15 cellular contexts compared by ENCODE assay signal in genomic region chr11:93922830-93923229, GRCh38.
DNase-seq lines count a peak whose midpoint lies in the region; ATAC-seq, FAIRE-seq and TF ChIP-seq lines count a peak whose summit lies in the region.
"Had no signal": no experiment of that assay in that cellular context is flagged by ENCODE, and none has a peak within 500 bp of the region (broad histone marks: within the 10 kb centered on the region; RNA-seq: fewer than 3 reads in every experiment).

No MANE protein-coding gene starts in this region.

- in situ Hi-C loops in HepG2 (cut with HindIII; ENCODE audit: extremely low pct_ligation_motif_present, low pct_unique_long_range_greater_than_20kb) (no loop called here), gastrocnemius medialis (cut with MboI; ENCODE audit: low sequenced_read_pairs in 4 of 4) (no loop called here)

- CTCF ChIA-PET in HepG2 (lab: Yijun Ruan, JAX; ENCODE audit: low intra/inter-chr PET ratio, low total read pairs), result no interaction called here
- CTCF ChIA-PET in A673 (lab: Charles Lee), result no interaction called here

- H3K9me3 ChIP-seq in HepG2 (ENCODE audit: low read length) (no peaks in the 10 kb centered on the region), right lobe of liver (no peaks in the 10 kb centered on the region), A673 (ENCODE audit: low read depth, low read length, poor library complexity, severe bottlenecking) (no peaks in the 10 kb centered on the region), gastrocnemius medialis (no peaks in the 10 kb centered on the region)
- H3K9me3 ChIP-seq: BE2C had no signal

- peak overlapping the region; percentile 36 for H3K4me2 ChIP-seq in HepG2 (ENCODE audit: low read depth, low read length)

- H3K36me3 ChIP-seq in HepG2 (replicated peaks in 1 of 2; ENCODE audit: control insufficient read depth in 1 of 2, insufficient read depth in 2 of 2, low read length in 2 of 2) (no peaks in the 10 kb centered on the region), right lobe of liver (no peaks in the 10 kb centered on the region), A673 (ENCODE audit: insufficient read depth, low read length, poor library complexity, severe bottlenecking) (no peaks in the 10 kb centered on the region), gastrocnemius medialis (no peaks in the 10 kb centered on the region)
- H3K36me3 ChIP-seq: BE2C had no signal

- H2AFZ ChIP-seq in HepG2 (ENCODE audit: low read length), result no peak overlapping the region

- intact Hi-C loops in HepG2 (cut with micrococcal nuclease; ENCODE audit: unreplicated experiment) (loop anchor here (5.0 to 10.0 kb wide), 4 partner anchors 202 to 682 kb away; partner anchors contain the start of genes ANKRD49, MRE11 and PANX1), right lobe of liver (cut with DNase I) (no loop called here), left colon (cut with DNase I, micrococcal nuclease) (no loop called here), A673 (cut with micrococcal nuclease; ENCODE audit: unreplicated experiment) (loop anchor here (5.0 kb wide), 2 partner anchors 184 to 494 kb away; no protein-coding TSS in a partner anchor), gastrocnemius medialis (cut with DNase I; ENCODE audit: low total_unique reads) (no loop called here)

- TF ChIP-seq CTCF in HepG2 (CRISPR knock-in tag; IDR thresholded peaks at IDR 0.05) (no peak), right lobe of liver (IDR thresholded peaks at IDR 0.05) (no peak), foreskin keratinocyte (conservative IDR thresholded peaks at IDR 0.05) (no peak), A673 (conservative IDR thresholded peaks at IDR 0.05; ENCODE audit: low read depth, low read length) (no peak), gastrocnemius medialis (IDR thresholded peaks at IDR 0.05 in 4 of 5, conservative IDR thresholded peaks at IDR 0.05 in 1 of 5) (no peak)

- TF ChIP-seq RAD21 in HepG2 (CRISPR knock-in tag; IDR thresholded peaks at IDR 0.05), result no peak

- 0% methylated on average over 4 of the region's 4 CpGs for WGBS in HepG2 (ENCODE audit: low lambda C conversion rate)
- 36% methylated on average over 4 of the region's 4 CpGs for WGBS in right lobe of liver (ENCODE audit: insufficient coverage, low coverage, low lambda C conversion rate, missing lambda C conversion rate)

- H3K27me3 ChIP-seq in HepG2 (ENCODE audit: control insufficient read depth in 1 of 2, insufficient read depth in 2 of 2, low read length in 2 of 2) (no peaks in the 10 kb centered on the region), right lobe of liver (no peaks in the 10 kb centered on the region), foreskin keratinocyte (no peaks in the 10 kb centered on the region), A673 (replicated peaks; ENCODE audit: insufficient read depth, low read depth, low read length, poor library complexity) (peaks cover 22% of the 10 kb centered on the region), gastrocnemius medialis (no peaks in the 10 kb centered on the region)
- H3K27me3 ChIP-seq: BE2C had no signal

- H3K4me3 ChIP-seq in HepG2 (replicated peaks in 1 of 3; ENCODE audit: insufficient read depth in 1 of 3, low read depth in 2 of 3, low read length in 3 of 3) (no peak overlapping the region), right lobe of liver (no peak overlapping the region), A673 (ENCODE audit: low read depth, low read length, poor library complexity, severe bottlenecking) (no peak overlapping the region), gastrocnemius medialis (no peak overlapping the region)

- H4K20me1 ChIP-seq in HepG2 (ENCODE audit: insufficient read depth, low read length), result no peaks in the 10 kb centered on the region

- H3K9ac ChIP-seq in HepG2 (ENCODE audit: insufficient read depth, low read depth, low read length), result no peak overlapping the region

- TF ChIP-seq EP300 in HepG2 (IDR thresholded peaks at IDR 0.05; ENCODE audit: low read depth in 2 of 2, low read length in 2 of 2) (0 out of 4 replicates have a peak, but pooled peaks of 1 of the 2 experiments have one; percentile 5), HepG2 (CRISPR knock-in tag; IDR thresholded peaks at IDR 0.05; ENCODE audit: borderline replicate concordance) (0 out of 2 replicates have a peak, but pooled peaks have one; percentile 23)

- H3K27ac ChIP-seq in HepG2 (ENCODE audit: extremely low read length, insufficient read depth, low read length) (no peak overlapping the region), right lobe of liver (no peak overlapping the region), foreskin keratinocyte (peak overlapping the region; percentile 24), A673 (ENCODE audit: low read depth, low read length, poor library complexity, severe bottlenecking) (no peak overlapping the region), gastrocnemius medialis (no peak overlapping the region)
- H3K27ac ChIP-seq: C4-2B had no signal

- BruUV-seq in HepG2 (replicated peaks; lab: Mats Ljungman, UMichigan) (no TSS peak), A673 (replicated peaks; lab: Mats Ljungman, UMichigan) (no TSS peak)

- POLR2A ChIA-PET in HepG2 (lab: Yijun Ruan, JAX), result no interaction called here
- POLR2A ChIA-PET in A673 (lab: Charles Lee; ENCODE audit: low non-redundant PET), result no interaction called here

- DNase-seq in HepG2 (ENCODE audit: low spot score) (peak; percentile 76), right lobe of liver (no peak), foreskin keratinocyte (no peak), left colon (no peak), A673 (ENCODE audit: low spot score) (no peak), gastrocnemius medialis (no peak)
- DNase-seq: BE2C; CD4-positive, alpha-beta memory T cell; DMS79 had no signal

- H3K4me1 ChIP-seq in HepG2 (ENCODE audit: insufficient read depth, low read length) (peaks cover 19% of the 10 kb centered on the region), right lobe of liver (no peaks in the 10 kb centered on the region), foreskin keratinocyte (peaks cover 4% of the 10 kb centered on the region), A673 (ENCODE audit: insufficient read depth, low read length, poor library complexity, severe bottlenecking) (no peaks in the 10 kb centered on the region), gastrocnemius medialis (no peaks in the 10 kb centered on the region)
- H3K4me1 ChIP-seq: BE2C had no signal

- H3K79me2 ChIP-seq in HepG2 (ENCODE audit: insufficient read depth, low read length), result no peaks in the 10 kb centered on the region

- FAIRE-seq in HepG2 (lab: Jason Lieb, UNC), result peak; percentile 81
- FAIRE-seq: GM12891, GM19239, H54 had no signal

- TF ChIP-seq POLR2A in HepG2 (IDR thresholded peaks at IDR 0.05; ENCODE audit: insufficient read depth in 1 of 2, low read depth in 2 of 2, low read length in 2 of 2), result no peak
- TF ChIP-seq POLR2A in right lobe of liver (IDR thresholded peaks at IDR 0.05), result no peak
- TF ChIP-seq POLR2A in gastrocnemius medialis (IDR thresholded peaks at IDR 0.05), result no peak

- ATAC-seq in HepG2 (peak; percentile 98), right lobe of liver (no peak), foreskin keratinocyte (no peak), left colon (peak; percentile 25), GM19023 (IDR thresholded peaks at IDR 0.05; ENCODE audit: unreplicated experiment) (no peak), gastrocnemius medialis (no peak)
- ATAC-seq: HCT116 had no signal

TF ChIP-seq in HepG2, 621 proteins besides CTCF, POLR2A, EP300 and RAD21 (continues in another document):
- TF ChIP-seq, protein P1, sequence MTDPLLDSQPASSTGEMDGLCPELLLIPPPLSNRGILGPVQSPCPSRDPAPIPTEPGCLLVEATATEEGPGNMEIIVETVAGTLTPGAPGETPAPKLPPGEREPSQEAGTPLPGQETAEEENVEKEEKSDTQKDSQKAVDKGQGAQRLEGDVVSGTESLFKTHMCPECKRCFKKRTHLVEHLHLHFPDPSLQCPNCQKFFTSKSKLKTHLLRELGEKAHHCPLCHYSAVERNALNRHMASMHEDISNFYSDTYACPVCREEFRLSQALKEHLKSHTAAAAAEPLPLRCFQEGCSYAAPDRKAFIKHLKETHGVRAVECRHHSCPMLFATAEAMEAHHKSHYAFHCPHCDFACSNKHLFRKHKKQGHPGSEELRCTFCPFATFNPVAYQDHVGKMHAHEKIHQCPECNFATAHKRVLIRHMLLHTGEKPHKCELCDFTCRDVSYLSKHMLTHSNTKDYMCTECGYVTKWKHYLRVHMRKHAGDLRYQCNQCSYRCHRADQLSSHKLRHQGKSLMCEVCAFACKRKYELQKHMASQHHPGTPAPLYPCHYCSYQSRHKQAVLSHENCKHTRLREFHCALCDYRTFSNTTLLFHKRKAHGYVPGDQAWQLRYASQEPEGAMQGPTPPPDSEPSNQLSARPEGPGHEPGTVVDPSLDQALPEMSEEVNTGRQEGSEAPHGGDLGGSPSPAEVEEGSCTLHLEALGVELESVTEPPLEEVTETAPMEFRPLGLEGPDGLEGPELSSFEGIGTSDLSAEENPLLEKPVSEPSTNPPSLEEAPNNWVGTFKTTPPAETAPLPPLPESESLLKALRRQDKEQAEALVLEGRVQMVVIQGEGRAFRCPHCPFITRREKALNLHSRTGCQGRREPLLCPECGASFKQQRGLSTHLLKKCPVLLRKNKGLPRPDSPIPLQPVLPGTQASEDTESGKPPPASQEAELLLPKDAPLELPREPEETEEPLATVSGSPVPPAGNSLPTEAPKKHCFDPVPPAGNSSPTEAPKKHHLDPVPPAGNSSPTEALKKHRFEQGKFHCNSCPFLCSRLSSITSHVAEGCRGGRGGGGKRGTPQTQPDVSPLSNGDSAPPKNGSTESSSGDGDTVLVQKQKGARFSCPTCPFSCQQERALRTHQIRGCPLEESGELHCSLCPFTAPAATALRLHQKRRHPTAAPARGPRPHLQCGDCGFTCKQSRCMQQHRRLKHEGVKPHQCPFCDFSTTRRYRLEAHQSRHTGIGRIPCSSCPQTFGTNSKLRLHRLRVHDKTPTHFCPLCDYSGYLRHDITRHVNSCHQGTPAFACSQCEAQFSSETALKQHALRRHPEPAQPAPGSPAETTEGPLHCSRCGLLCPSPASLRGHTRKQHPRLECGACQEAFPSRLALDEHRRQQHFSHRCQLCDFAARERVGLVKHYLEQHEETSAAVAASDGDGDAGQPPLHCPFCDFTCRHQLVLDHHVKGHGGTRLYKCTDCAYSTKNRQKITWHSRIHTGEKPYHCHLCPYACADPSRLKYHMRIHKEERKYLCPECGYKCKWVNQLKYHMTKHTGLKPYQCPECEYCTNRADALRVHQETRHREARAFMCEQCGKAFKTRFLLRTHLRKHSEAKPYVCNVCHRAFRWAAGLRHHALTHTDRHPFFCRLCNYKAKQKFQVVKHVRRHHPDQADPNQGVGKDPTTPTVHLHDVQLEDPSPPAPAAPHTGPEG (CRISPR knock-in tag; IDR thresholded peaks at IDR 0.05), result no peak
- TF ChIP-seq ZNF292 (CRISPR knock-in tag; IDR thresholded peaks at IDR 0.05; ENCODE audit: borderline replicate concordance, low read depth) (no peak), MXD4 (CRISPR knock-in tag; IDR thresholded peaks at IDR 0.05) (peak; percentile 49; the same call in 1 of the 2 replicates), CAMTA2 (CRISPR knock-in tag; IDR thresholded peaks at IDR 0.05; ENCODE audit: borderline replicate concordance) (no peak), ZBTB38 (CRISPR knock-in tag; IDR thresholded peaks at IDR 0.05) (no peak), SP4 (CRISPR knock-in tag; IDR thresholded peaks at IDR 0.05) (no peak), SUZ12 (IDR thresholded peaks at IDR 0.05; ENCODE audit: low read depth, low read length) (no peak), TBX2 (CRISPR knock-in tag; IDR thresholded peaks at IDR 0.05; ENCODE audit: borderline replicate concordance) (peak; percentile 92)

Comparison
In these comparisons a context has a peak if more than half of its experiments do, and no peak if none do; other contexts are left out.
1. ATAC-seq: peak in HepG2 (single experiment) and left colon (single experiment); none in right lobe of liver (0 of 4), foreskin keratinocyte (single experiment), GM19023 (single experiment) and gastrocnemius medialis (0 of 2).
2. intact Hi-C loops: an anchor here in HepG2 (5.0 to 10.0 kb wide) and A673 (5.0 kb wide); none called in right lobe of liver, left colon and gastrocnemius medialis.